In the genomic region with DNA sequence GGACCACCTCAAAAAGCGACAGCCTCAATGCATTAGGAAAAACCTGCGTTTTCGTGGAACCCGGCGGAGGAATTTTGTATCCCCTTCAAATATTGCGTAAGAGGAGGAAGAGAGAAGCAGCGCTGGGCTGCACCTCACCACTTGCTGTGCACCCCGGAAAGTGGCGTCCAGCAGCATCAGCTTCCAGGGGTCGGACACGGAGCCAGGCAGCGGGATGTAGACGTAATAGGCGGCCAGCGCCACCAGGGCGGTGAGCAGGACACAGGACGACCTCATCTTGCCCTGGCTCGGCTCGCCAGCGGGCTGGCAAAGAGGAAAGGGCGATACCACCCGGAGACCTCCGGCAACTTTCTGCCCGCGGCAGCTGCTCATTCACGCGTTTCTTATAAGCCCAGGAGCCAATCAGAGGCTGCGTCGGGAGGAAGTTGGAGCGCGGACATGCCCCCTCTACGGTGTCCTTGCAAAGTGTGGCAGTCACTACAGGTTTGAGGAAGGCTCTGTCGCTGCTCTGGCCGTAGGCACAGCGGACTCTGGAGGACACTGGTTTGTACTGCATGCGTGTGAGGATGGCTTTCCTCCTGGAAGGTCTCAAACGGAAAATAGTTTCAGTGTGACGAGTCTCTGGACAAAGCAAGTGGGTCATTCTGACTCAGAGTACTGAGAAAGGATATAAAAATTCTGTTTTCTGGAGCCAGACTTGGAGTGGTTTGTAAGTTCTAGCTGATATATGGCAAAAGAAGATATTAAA, we compare ENCODE assay signal across 1 cellular context.
TF ChIP-seq lines count a peak whose summit lies in the region.

A gene with protein sequence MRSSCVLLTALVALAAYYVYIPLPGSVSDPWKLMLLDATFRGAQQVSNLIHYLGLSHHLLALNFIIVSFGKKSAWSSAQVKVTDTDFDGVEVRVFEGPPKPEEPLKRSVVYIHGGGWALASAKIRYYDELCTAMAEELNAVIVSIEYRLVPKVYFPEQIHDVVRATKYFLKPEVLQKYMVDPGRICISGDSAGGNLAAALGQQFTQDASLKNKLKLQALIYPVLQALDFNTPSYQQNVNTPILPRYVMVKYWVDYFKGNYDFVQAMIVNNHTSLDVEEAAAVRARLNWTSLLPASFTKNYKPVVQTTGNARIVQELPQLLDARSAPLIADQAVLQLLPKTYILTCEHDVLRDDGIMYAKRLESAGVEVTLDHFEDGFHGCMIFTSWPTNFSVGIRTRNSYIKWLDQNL (minus strand): TSS at position 359 of the 748 bp plus-strand sequence. CDS start 83 bp downstream, at position 276.

TF ChIP-seq in HepG2, 621 proteins besides CTCF, POLR2A, EP300 and RAD21 (continued from another document and continues in another):
- no peak for TF ChIP-seq REXO4 (CRISPR knock-in tag; IDR thresholded peaks at IDR 0.05; ENCODE audit: borderline replicate concordance)
- TF ChIP-seq GATAD2A (CRISPR knock-in tag; IDR thresholded peaks at IDR 0.05) = peak; percentile 75
- no peak for TF ChIP-seq PPARG (CRISPR knock-in tag; conservative IDR thresholded peaks at IDR 0.05)
- TF ChIP-seq, protein P1, sequence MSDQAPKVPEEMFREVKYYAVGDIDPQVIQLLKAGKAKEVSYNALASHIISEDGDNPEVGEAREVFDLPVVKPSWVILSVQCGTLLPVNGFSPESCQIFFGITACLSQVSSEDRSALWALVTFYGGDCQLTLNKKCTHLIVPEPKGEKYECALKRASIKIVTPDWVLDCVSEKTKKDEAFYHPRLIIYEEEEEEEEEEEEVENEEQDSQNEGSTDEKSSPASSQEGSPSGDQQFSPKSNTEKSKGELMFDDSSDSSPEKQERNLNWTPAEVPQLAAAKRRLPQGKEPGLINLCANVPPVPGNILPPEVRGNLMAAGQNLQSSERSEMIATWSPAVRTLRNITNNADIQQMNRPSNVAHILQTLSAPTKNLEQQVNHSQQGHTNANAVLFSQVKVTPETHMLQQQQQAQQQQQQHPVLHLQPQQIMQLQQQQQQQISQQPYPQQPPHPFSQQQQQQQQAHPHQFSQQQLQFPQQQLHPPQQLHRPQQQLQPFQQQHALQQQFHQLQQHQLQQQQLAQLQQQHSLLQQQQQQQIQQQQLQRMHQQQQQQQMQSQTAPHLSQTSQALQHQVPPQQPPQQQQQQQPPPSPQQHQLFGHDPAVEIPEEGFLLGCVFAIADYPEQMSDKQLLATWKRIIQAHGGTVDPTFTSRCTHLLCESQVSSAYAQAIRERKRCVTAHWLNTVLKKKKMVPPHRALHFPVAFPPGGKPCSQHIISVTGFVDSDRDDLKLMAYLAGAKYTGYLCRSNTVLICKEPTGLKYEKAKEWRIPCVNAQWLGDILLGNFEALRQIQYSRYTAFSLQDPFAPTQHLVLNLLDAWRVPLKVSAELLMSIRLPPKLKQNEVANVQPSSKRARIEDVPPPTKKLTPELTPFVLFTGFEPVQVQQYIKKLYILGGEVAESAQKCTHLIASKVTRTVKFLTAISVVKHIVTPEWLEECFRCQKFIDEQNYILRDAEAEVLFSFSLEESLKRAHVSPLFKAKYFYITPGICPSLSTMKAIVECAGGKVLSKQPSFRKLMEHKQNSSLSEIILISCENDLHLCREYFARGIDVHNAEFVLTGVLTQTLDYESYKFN (CRISPR knock-in tag; conservative IDR thresholded peaks at IDR 0.05) = peak; percentile 37; the same call in 1 of the 2 replicates
- TF ChIP-seq, protein P2, sequence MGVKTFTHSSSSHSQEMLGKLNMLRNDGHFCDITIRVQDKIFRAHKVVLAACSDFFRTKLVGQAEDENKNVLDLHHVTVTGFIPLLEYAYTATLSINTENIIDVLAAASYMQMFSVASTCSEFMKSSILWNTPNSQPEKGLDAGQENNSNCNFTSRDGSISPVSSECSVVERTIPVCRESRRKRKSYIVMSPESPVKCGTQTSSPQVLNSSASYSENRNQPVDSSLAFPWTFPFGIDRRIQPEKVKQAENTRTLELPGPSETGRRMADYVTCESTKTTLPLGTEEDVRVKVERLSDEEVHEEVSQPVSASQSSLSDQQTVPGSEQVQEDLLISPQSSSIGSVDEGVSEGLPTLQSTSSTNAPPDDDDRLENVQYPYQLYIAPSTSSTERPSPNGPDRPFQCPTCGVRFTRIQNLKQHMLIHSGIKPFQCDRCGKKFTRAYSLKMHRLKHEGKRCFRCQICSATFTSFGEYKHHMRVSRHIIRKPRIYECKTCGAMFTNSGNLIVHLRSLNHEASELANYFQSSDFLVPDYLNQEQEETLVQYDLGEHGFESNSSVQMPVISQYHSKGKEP (CRISPR knock-in tag; IDR thresholded peaks at IDR 0.05) = no peak
- TF ChIP-seq ZNF207 (IDR thresholded peaks at IDR 0.05; ENCODE audit: borderline replicate concordance) = no peak
- TF ChIP-seq, protein P3, sequence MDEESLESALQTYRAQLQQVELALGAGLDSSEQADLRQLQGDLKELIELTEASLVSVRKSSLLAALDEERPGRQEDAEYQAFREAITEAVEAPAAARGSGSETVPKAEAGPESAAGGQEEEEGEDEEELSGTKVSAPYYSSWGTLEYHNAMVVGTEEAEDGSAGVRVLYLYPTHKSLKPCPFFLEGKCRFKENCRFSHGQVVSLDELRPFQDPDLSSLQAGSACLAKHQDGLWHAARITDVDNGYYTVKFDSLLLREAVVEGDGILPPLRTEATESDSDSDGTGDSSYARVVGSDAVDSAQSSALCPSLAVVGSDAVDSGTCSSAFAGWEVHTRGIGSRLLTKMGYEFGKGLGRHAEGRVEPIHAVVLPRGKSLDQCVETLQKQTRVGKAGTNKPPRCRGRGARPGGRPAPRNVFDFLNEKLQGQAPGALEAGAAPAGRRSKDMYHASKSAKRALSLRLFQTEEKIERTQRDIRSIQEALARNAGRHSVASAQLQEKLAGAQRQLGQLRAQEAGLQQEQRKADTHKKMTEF (CRISPR knock-in tag; IDR thresholded peaks at IDR 0.05) = peak; percentile 83; the same call in 1 of the 2 replicates
- no peak for TF ChIP-seq ZNF7 (CRISPR knock-in tag; IDR thresholded peaks at IDR 0.05)
- peak; percentile 82 for TF ChIP-seq RXRA (CRISPR knock-in tag; IDR thresholded peaks at IDR 0.05)
- TF ChIP-seq, protein P4, sequence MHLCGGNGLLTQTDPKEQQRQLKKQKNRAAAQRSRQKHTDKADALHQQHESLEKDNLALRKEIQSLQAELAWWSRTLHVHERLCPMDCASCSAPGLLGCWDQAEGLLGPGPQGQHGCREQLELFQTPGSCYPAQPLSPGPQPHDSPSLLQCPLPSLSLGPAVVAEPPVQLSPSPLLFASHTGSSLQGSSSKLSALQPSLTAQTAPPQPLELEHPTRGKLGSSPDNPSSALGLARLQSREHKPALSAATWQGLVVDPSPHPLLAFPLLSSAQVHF (CRISPR knock-in tag; IDR thresholded peaks at IDR 0.05) = no peak
- no peak for TF ChIP-seq ZNF569 (CRISPR knock-in tag; IDR thresholded peaks at IDR 0.05; ENCODE audit: borderline replicate concordance)
- no peak for TF ChIP-seq HNRNPK (IDR thresholded peaks at IDR 0.05; ENCODE audit: low read depth, low read length, poor library complexity, severe bottlenecking)
- peak; percentile 46; the same call in 1 of the 2 replicates for TF ChIP-seq KAT7 (CRISPR knock-in tag; IDR thresholded peaks at IDR 0.05; ENCODE audit: borderline replicate concordance)
- TF ChIP-seq ZNF530 (CRISPR knock-in tag; IDR thresholded peaks at IDR 0.05; ENCODE audit: low read depth) = no peak
- TF ChIP-seq, protein P5, sequence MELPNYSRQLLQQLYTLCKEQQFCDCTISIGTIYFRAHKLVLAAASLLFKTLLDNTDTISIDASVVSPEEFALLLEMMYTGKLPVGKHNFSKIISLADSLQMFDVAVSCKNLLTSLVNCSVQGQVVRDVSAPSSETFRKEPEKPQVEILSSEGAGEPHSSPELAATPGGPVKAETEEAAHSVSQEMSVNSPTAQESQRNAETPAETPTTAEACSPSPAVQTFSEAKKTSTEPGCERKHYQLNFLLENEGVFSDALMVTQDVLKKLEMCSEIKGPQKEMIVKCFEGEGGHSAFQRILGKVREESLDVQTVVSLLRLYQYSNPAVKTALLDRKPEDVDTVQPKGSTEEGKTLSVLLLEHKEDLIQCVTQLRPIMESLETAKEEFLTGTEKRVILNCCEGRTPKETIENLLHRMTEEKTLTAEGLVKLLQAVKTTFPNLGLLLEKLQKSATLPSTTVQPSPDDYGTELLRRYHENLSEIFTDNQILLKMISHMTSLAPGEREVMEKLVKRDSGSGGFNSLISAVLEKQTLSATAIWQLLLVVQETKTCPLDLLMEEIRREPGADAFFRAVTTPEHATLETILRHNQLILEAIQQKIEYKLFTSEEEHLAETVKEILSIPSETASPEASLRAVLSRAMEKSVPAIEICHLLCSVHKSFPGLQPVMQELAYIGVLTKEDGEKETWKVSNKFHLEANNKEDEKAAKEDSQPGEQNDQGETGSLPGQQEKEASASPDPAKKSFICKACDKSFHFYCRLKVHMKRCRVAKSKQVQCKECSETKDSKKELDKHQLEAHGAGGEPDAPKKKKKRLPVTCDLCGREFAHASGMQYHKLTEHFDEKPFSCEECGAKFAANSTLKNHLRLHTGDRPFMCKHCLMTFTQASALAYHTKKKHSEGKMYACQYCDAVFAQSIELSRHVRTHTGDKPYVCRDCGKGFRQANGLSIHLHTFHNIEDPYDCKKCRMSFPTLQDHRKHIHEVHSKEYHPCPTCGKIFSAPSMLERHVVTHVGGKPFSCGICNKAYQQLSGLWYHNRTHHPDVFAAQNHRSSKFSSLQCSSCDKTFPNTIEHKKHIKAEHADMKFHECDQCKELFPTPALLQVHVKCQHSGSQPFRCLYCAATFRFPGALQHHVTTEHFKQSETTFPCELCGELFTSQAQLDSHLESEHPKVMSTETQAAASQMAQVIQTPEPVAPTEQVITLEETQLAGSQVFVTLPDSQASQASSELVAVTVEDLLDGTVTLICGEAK (IDR thresholded peaks at IDR 0.05) = no peak
- TF ChIP-seq, protein P5 (CRISPR knock-in tag; IDR thresholded peaks at IDR 0.05) = peak; percentile 38; the same call in 1 of the 2 replicates
- TF ChIP-seq SP1 (IDR thresholded peaks at IDR 0.05) = no peak
- TF ChIP-seq SP1 (CRISPR knock-in tag; IDR thresholded peaks at IDR 0.05) = no peak; the same call in 1 of the 2 replicates
- TF ChIP-seq CHCHD3 (CRISPR knock-in tag; IDR thresholded peaks at IDR 0.05) = no peak
- TF ChIP-seq, protein P6, sequence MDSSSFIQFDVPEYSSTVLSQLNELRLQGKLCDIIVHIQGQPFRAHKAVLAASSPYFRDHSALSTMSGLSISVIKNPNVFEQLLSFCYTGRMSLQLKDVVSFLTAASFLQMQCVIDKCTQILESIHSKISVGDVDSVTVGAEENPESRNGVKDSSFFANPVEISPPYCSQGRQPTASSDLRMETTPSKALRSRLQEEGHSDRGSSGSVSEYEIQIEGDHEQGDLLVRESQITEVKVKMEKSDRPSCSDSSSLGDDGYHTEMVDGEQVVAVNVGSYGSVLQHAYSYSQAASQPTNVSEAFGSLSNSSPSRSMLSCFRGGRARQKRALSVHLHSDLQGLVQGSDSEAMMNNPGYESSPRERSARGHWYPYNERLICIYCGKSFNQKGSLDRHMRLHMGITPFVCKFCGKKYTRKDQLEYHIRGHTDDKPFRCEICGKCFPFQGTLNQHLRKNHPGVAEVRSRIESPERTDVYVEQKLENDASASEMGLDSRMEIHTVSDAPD (CRISPR knock-in tag; IDR thresholded peaks at IDR 0.05) = no peak; the same call in 1 of the 2 replicates
- TF ChIP-seq ZNF430 (CRISPR knock-in tag; IDR thresholded peaks at IDR 0.05) = 0 out of 2 replicates have a peak, but pooled peaks have one; percentile 15
- 0 out of 2 replicates have a peak, but pooled peaks have one; percentile 11 for TF ChIP-seq KDM6A (CRISPR knock-in tag; IDR thresholded peaks at IDR 0.05; ENCODE audit: low read depth)
- no peak; the same call in none of the 2 replicates for TF ChIP-seq FOSL2 (CRISPR knock-in tag; IDR thresholded peaks at IDR 0.05)
- peak; percentile 81; the same call in 1 of the 2 replicates for TF ChIP-seq MEF2D (CRISPR knock-in tag; IDR thresholded peaks at IDR 0.05)
- TF ChIP-seq KAT8 (CRISPR knock-in tag; IDR thresholded peaks at IDR 0.05) = peak; percentile 86
- TF ChIP-seq ZBTB1 (CRISPR knock-in tag; IDR thresholded peaks at IDR 0.05; ENCODE audit: borderline replicate concordance) = no peak
- no peak for TF ChIP-seq ARID2 (CRISPR knock-in tag; IDR thresholded peaks at IDR 0.05; ENCODE audit: borderline replicate concordance)
- TF ChIP-seq, protein P7, sequence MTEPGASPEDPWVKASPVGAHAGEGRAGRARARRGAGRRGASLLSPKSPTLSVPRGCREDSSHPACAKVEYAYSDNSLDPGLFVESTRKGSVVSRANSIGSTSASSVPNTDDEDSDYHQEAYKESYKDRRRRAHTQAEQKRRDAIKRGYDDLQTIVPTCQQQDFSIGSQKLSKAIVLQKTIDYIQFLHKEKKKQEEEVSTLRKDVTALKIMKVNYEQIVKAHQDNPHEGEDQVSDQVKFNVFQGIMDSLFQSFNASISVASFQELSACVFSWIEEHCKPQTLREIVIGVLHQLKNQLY (CRISPR knock-in tag; IDR thresholded peaks at IDR 0.05) = no peak; the same call in 1 of the 2 replicates
- TF ChIP-seq, protein P8, sequence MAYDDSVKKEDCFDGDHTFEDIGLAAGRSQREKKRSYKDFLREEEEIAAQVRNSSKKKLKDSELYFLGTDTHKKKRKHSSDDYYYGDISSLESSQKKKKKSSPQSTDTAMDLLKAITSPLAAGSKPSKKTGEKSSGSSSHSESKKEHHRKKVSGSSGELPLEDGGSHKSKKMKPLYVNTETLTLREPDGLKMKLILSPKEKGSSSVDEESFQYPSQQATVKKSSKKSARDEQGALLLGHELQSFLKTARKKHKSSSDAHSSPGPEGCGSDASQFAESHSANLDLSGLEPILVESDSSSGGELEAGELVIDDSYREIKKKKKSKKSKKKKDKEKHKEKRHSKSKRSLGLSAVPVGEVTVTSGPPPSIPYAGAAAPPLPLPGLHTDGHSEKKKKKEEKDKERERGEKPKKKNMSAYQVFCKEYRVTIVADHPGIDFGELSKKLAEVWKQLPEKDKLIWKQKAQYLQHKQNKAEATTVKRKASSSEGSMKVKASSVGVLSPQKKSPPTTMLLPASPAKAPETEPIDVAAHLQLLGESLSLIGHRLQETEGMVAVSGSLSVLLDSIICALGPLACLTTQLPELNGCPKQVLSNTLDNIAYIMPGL (CRISPR knock-in tag; IDR thresholded peaks at IDR 0.05; ENCODE audit: borderline replicate concordance in 1 of 2, low read depth in 1 of 2) = peak; percentile 93 to 94; a peak in 3 of 4 replicates
- no peak for TF ChIP-seq ZNF180 (CRISPR knock-in tag; IDR thresholded peaks at IDR 0.05; ENCODE audit: borderline replicate concordance, low read depth)
